Comparison of ENCODE assay signal across 9 cellular contexts in the genomic region with DNA sequence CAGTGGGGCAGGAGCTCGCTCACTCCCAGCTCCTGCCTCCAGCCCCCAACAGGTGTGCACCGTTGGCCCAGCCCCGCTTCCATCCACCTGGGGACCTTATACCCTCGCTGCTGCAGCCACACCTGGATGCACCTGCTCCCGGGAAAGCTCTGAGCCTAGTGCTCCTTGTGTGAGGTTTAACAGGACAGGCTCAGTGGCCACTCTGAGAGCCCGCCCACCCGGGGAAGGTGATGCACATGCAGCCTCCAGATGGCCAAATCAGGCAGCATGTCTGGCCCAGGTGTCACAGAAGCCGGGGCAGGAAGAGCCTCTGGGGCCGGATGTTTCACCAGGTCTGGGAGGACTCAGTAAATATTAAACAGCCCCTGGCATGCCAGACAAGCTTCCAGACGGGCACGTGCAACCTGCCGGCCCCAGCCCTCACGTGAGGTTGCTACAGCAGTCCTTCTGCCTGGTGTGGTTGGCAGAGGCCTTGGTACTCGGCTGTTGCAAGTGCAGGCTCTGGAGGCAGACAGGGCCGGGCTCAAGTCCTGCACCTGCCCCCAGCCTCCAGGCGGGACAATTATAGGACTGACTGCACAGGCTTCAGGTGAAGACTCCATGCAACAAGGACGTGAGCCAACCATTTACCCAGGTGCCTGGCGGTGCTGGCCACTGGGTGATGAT.
A peak's percentile ranks its signal among the peaks of the same experiment; 100 is the strongest.
DNase-seq lines count a peak whose midpoint lies in the region; TF ChIP-seq lines count a peak whose summit lies in the region.
"Had no signal": no experiment of that assay in that cellular context is flagged by ENCODE, and none has a peak within 500 bp of the region (broad histone marks: within the 10 kb centered on the region; RNA-seq: fewer than 3 reads in every experiment).

No MANE protein-coding gene starts in this region.

- TF ChIP-seq CTCF in retinal pigment epithelial cell (conservative IDR thresholded peaks at IDR 0.05; ENCODE audit: low read depth, low read length) (no peak), coronary artery (IDR thresholded peaks at IDR 0.05) (no peak)

- H3K4me3 ChIP-seq in retinal pigment epithelial cell (ENCODE audit: low read length) (no peak overlapping the region), coronary artery (no peak overlapping the region)
- H3K4me3 ChIP-seq: tibial artery had no signal

- no peak overlapping the region for H3K27ac ChIP-seq in coronary artery
- H3K27ac ChIP-seq: tibial artery had no signal

- H3K4me3 Mint-ChIP-seq in activated naive CD8-positive, alpha-beta T cell treated with anti-CD3 and anti-CD28 coated beads for 36 hours, result no peak overlapping the region

- peaks cover 6% of the 10 kb centered on the region for H3K9me3 Mint-ChIP-seq in activated naive CD8-positive, alpha-beta T cell treated with anti-CD3 and anti-CD28 coated beads for 36 hours

- no peak overlapping the region for H3K27ac Mint-ChIP-seq in activated naive CD8-positive, alpha-beta T cell treated with anti-CD3 and anti-CD28 coated beads for 36 hours

- no peaks in the 10 kb centered on the region for H3K4me1 Mint-ChIP-seq in activated naive CD8-positive, alpha-beta T cell treated with anti-CD3 and anti-CD28 coated beads for 36 hours

- no peaks in the 10 kb centered on the region for H3K36me3 Mint-ChIP-seq in activated naive CD8-positive, alpha-beta T cell treated with anti-CD3 and anti-CD28 coated beads for 36 hours

- TF ChIP-seq EP300 in Ishikawa (IDR thresholded peaks at IDR 0.05; ENCODE audit: borderline replicate concordance), result no peak

- DNase-seq in NCI-H226 (peak; percentile 34), cerebellum (ENCODE audit: low spot score) (peak; percentile 43), retinal pigment epithelial cell (ENCODE audit: low read depth) (peak; percentile 54), AG08396 (ENCODE audit: low spot score) (no peak), coronary artery (ENCODE audit: low spot score) (no peak)
- DNase-seq in activated naive CD8-positive, alpha-beta T cell treated with anti-CD3 and anti-CD28 coated beads for 36 hours, result no peak
- DNase-seq: activated CD4-positive, CD25-positive, alpha-beta regulatory T cell treated with anti-CD3 and anti-CD28 coated beads, Interleukin-2, amount 50 U/mL, for 72 hours had no signal

- no peak for TF ChIP-seq RAD21 in Ishikawa (IDR thresholded peaks at IDR 0.05; ENCODE audit: low read depth)

- no peaks in the 10 kb centered on the region for H3K27me3 Mint-ChIP-seq in activated naive CD8-positive, alpha-beta T cell treated with anti-CD3 and anti-CD28 coated beads for 36 hours

TF ChIP-seq in Ishikawa, 13 proteins besides CTCF, POLR2A, EP300 and RAD21:
- TF ChIP-seq FOXM1 (IDR thresholded peaks at IDR 0.05; ENCODE audit: borderline replicate concordance, low read depth), result no peak
- TF ChIP-seq CREB1 (IDR thresholded peaks at IDR 0.05; ENCODE audit: low read depth), result no peak
- TF ChIP-seq, protein P1, sequence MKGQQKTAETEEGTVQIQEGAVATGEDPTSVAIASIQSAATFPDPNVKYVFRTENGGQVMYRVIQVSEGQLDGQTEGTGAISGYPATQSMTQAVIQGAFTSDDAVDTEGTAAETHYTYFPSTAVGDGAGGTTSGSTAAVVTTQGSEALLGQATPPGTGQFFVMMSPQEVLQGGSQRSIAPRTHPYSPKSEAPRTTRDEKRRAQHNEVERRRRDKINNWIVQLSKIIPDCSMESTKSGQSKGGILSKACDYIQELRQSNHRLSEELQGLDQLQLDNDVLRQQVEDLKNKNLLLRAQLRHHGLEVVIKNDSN (IDR thresholded peaks at IDR 0.05), result peak; percentile 31; the same call in 1 of the 2 replicates
- no peak for TF ChIP-seq EGR1 (IDR thresholded peaks at IDR 0.05)
- no peak for TF ChIP-seq YY1 (IDR thresholded peaks at IDR 0.05; ENCODE audit: low read depth)
- no peak for TF ChIP-seq ZBTB7A (IDR thresholded peaks at IDR 0.05; ENCODE audit: low read depth)
- no peak for TF ChIP-seq CEBPB (IDR thresholded peaks at IDR 0.05)
- TF ChIP-seq TAF1 (IDR thresholded peaks at IDR 0.05; ENCODE audit: low read depth), result no peak
- TF ChIP-seq TEAD4 (IDR thresholded peaks at IDR 0.05), result no peak
- no peak for TF ChIP-seq NFIC (IDR thresholded peaks at IDR 0.05)
- TF ChIP-seq, protein P2, sequence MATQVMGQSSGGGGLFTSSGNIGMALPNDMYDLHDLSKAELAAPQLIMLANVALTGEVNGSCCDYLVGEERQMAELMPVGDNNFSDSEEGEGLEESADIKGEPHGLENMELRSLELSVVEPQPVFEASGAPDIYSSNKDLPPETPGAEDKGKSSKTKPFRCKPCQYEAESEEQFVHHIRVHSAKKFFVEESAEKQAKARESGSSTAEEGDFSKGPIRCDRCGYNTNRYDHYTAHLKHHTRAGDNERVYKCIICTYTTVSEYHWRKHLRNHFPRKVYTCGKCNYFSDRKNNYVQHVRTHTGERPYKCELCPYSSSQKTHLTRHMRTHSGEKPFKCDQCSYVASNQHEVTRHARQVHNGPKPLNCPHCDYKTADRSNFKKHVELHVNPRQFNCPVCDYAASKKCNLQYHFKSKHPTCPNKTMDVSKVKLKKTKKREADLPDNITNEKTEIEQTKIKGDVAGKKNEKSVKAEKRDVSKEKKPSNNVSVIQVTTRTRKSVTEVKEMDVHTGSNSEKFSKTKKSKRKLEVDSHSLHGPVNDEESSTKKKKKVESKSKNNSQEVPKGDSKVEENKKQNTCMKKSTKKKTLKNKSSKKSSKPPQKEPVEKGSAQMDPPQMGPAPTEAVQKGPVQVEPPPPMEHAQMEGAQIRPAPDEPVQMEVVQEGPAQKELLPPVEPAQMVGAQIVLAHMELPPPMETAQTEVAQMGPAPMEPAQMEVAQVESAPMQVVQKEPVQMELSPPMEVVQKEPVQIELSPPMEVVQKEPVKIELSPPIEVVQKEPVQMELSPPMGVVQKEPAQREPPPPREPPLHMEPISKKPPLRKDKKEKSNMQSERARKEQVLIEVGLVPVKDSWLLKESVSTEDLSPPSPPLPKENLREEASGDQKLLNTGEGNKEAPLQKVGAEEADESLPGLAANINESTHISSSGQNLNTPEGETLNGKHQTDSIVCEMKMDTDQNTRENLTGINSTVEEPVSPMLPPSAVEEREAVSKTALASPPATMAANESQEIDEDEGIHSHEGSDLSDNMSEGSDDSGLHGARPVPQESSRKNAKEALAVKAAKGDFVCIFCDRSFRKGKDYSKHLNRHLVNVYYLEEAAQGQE (IDR thresholded peaks at IDR 0.05; ENCODE audit: low read depth), result no peak
- TF ChIP-seq, protein P3, sequence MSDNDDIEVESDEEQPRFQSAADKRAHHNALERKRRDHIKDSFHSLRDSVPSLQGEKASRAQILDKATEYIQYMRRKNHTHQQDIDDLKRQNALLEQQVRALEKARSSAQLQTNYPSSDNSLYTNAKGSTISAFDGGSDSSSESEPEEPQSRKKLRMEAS (IDR thresholded peaks at IDR 0.05), result peak; percentile 39
- TF ChIP-seq TCF12 (IDR thresholded peaks at IDR 0.05; ENCODE audit: low read depth), result no peak; the same call in 1 of the 2 replicates

Comparison
In these comparisons a context has a peak if more than half of its experiments do, and no peak if none do; other contexts are left out.
1. DNase-seq: peak in NCI-H226 (single experiment), cerebellum (single experiment) and retinal pigment epithelial cell (single experiment); none in activated naive CD8-positive, alpha-beta T cell treated with anti-CD3 and anti-CD28 coated beads for 36 hours (single experiment), AG08396 (single experiment) and coronary artery (single experiment).